Comparison of ENCODE assay signal across 14 cellular contexts in genomic region chr2:197001921-197002320, GRCh38.
"Had no signal": no experiment of that assay in that cellular context is flagged by ENCODE, and none has a peak within 500 bp of the region (broad histone marks: within the 10 kb centered on the region; RNA-seq: fewer than 3 reads in every experiment).

No MANE protein-coding gene starts in this region.

- H3K27me3 Mint-ChIP-seq: naive thymus-derived CD8-positive, alpha-beta T cell had no signal

- DNase-seq: cortex of kidney; heart left ventricle; hippocampal formation; left colon; mucosa of descending colon; naive thymus-derived CD8-positive, alpha-beta T cell; sigmoid colon; small intestine; stimulated activated CD4-positive, alpha-beta T cell treated with anti-CD3 and anti-CD28 coated beads, Interleukin-12 subunit alpha, Interleukin-12 subunit beta, amount 100 ng/mL, for 4 hours; stimulated activated naive CD4-positive, alpha-beta T cell treated with Interleukin-2 at 50 U/mL for 16 hours; trophoblast cell had no signal

- H3K4me1 ChIP-seq: heart left ventricle, right atrium auricular region, sigmoid colon had no signal

- FAIRE-seq: frontal cortex, small intestine had no signal

- H3K9me3 Mint-ChIP-seq: naive thymus-derived CD8-positive, alpha-beta T cell had no signal

- ATAC-seq: heart left ventricle; left colon; mucosa of descending colon; naive thymus-derived CD8-positive, alpha-beta T cell had no signal

- H3K27me3 ChIP-seq: heart left ventricle, neutrophil, right atrium auricular region, sigmoid colon had no signal

- H3K4me3 Mint-ChIP-seq: naive thymus-derived CD8-positive, alpha-beta T cell had no signal

- H3K27ac ChIP-seq: heart left ventricle, neutrophil, right atrium auricular region, sigmoid colon had no signal

- H3K4me3 ChIP-seq: heart left ventricle, mucosa of descending colon, right atrium auricular region, sigmoid colon had no signal
